ENCODE assay signal across 2 cellular contexts in genomic region chr20:55974491-55975202, GRCh38.
A peak's percentile ranks its signal among the peaks of the same experiment; 100 is the strongest.
TF ChIP-seq lines count a peak whose summit lies in the region.

No MANE protein-coding gene starts in this region.

TF ChIP-seq in liver, 16 proteins besides CTCF, POLR2A, EP300 and RAD21 (continued from another document):
- TF ChIP-seq ZBTB33 (IDR thresholded peaks at IDR 0.05) (no peak), RXRA (IDR thresholded peaks at IDR 0.05) (peak; percentile 18 to 30), REST (IDR thresholded peaks at IDR 0.05) (no peak), YY1 (IDR thresholded peaks at IDR 0.05) (no peak), HNF4A (conservative IDR thresholded peaks at IDR 0.05) (peak; percentile 66 to 75), GABPA (IDR thresholded peaks at IDR 0.05 in 1 of 2, conservative IDR thresholded peaks at IDR 0.05 in 1 of 2) (no peak), FOXA2 (IDR thresholded peaks at IDR 0.05) (no peak), HNF4G (IDR thresholded peaks at IDR 0.05) (peak; percentile 30), SP1 (IDR thresholded peaks at IDR 0.05) (no peak), FOXA1 (IDR thresholded peaks at IDR 0.05) (no peak), EGR1 (IDR thresholded peaks at IDR 0.05; ENCODE audit: low read depth in 2 of 2) (no peak), ATF3 (IDR thresholded peaks at IDR 0.05) (no peak), MAX (IDR thresholded peaks at IDR 0.05) (no peak), NR2F2 (IDR thresholded peaks at IDR 0.05) (no peak)

TF ChIP-seq in HepG2, 621 proteins besides CTCF, POLR2A, EP300 and RAD21 (continued from another document):
- TF ChIP-seq KIAA2018 (CRISPR knock-in tag; IDR thresholded peaks at IDR 0.05; ENCODE audit: borderline replicate concordance) (no peak), ZFAT (CRISPR knock-in tag; conservative IDR thresholded peaks at IDR 0.05) (no peak), YY1 (IDR thresholded peaks at IDR 0.05; ENCODE audit: insufficient read depth, insufficient replicate concordance, low read depth, low read length) (no peak), ZNF776 (CRISPR knock-in tag; IDR thresholded peaks at IDR 0.05) (no peak), XRCC5 (optimal IDR thresholded peaks at IDR 0.05; ENCODE audit: low read length) (no peak), DMTF1 (CRISPR knock-in tag; IDR thresholded peaks at IDR 0.05) (no peak), PAF1 (CRISPR knock-in tag; IDR thresholded peaks at IDR 0.05) (no peak), SIX4 (CRISPR knock-in tag; IDR thresholded peaks at IDR 0.05) (no peak), ATF6 (CRISPR knock-in tag; conservative IDR thresholded peaks at IDR 0.05) (no peak), HDAC2 (CRISPR knock-in tag; IDR thresholded peaks at IDR 0.05) (no peak), ZNF383 (CRISPR knock-in tag; IDR thresholded peaks at IDR 0.05; ENCODE audit: borderline replicate concordance) (no peak), FOXO1 (CRISPR knock-in tag; IDR thresholded peaks at IDR 0.05) (no peak), PAX8 (CRISPR knock-in tag; IDR thresholded peaks at IDR 0.05; ENCODE audit: borderline replicate concordance) (no peak), NPAS2 (CRISPR knock-in tag; IDR thresholded peaks at IDR 0.05; ENCODE audit: borderline replicate concordance) (no peak)
